1 cellular context compared by ENCODE assay signal in genomic region chr20:23420943-23421925, GRCh38.
TF ChIP-seq lines count a peak whose summit lies in the region.

Gene NAPB, minus strand, starts transcription at chr20:23421488. Its CDS starts 86 bp downstream, at chr20:23421402.

TF ChIP-seq in HepG2, 621 proteins besides CTCF, POLR2A, EP300 and RAD21 (continued from another document and continues in another):
- TF ChIP-seq, protein P1, sequence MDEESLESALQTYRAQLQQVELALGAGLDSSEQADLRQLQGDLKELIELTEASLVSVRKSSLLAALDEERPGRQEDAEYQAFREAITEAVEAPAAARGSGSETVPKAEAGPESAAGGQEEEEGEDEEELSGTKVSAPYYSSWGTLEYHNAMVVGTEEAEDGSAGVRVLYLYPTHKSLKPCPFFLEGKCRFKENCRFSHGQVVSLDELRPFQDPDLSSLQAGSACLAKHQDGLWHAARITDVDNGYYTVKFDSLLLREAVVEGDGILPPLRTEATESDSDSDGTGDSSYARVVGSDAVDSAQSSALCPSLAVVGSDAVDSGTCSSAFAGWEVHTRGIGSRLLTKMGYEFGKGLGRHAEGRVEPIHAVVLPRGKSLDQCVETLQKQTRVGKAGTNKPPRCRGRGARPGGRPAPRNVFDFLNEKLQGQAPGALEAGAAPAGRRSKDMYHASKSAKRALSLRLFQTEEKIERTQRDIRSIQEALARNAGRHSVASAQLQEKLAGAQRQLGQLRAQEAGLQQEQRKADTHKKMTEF (CRISPR knock-in tag; IDR thresholded peaks at IDR 0.05), result peak; percentile 94
- TF ChIP-seq ZNF432 (CRISPR knock-in tag; IDR thresholded peaks at IDR 0.05; ENCODE audit: borderline replicate concordance), result no peak
- TF ChIP-seq ZNF691 (CRISPR knock-in tag; IDR thresholded peaks at IDR 0.05; ENCODE audit: borderline replicate concordance, low read depth), result peak; percentile 52; the same call in 1 of the 2 replicates
- no peak for TF ChIP-seq ZFYVE20 (CRISPR knock-in tag; IDR thresholded peaks at IDR 0.05; ENCODE audit: borderline replicate concordance, low read depth)
- peak; percentile 71 for TF ChIP-seq DR1 (CRISPR knock-in tag; IDR thresholded peaks at IDR 0.05)
- TF ChIP-seq ZNF136 (CRISPR knock-in tag; IDR thresholded peaks at IDR 0.05; ENCODE audit: low read depth), result peak; percentile 99
- TF ChIP-seq MZF1 (CRISPR knock-in tag; IDR thresholded peaks at IDR 0.05; ENCODE audit: borderline replicate concordance), result 0 out of 2 replicates have a peak, but pooled peaks have one; percentile 37
- 0 out of 2 replicates have a peak, but pooled peaks have one; percentile 38 for TF ChIP-seq PRMT3 (CRISPR knock-in tag; IDR thresholded peaks at IDR 0.05; ENCODE audit: borderline replicate concordance, low read depth)
- peak; percentile 70 for TF ChIP-seq IKZF4 (CRISPR knock-in tag; IDR thresholded peaks at IDR 0.05; ENCODE audit: borderline replicate concordance, low read depth, not compliant biosample characterization)
- peak; percentile 93 for TF ChIP-seq ZNF407 (CRISPR knock-in tag; IDR thresholded peaks at IDR 0.05; ENCODE audit: not compliant biosample characterization)
- TF ChIP-seq ZNF747 (CRISPR knock-in tag; IDR thresholded peaks at IDR 0.05; ENCODE audit: borderline replicate concordance), result peak; percentile 49; the same call in 1 of the 2 replicates
- no peak; the same call in 1 of the 2 replicates for TF ChIP-seq PRDM15 (CRISPR knock-in tag; IDR thresholded peaks at IDR 0.05)
- TF ChIP-seq, protein P2, sequence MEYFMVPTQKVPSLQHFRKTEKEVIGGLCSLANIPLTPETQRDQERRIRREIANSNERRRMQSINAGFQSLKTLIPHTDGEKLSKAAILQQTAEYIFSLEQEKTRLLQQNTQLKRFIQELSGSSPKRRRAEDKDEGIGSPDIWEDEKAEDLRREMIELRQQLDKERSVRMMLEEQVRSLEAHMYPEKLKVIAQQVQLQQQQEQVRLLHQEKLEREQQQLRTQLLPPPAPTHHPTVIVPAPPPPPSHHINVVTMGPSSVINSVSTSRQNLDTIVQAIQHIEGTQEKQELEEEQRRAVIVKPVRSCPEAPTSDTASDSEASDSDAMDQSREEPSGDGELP (IDR thresholded peaks at IDR 0.05; ENCODE audit: borderline replicate concordance, low read depth), result peak; percentile 83; the same call in 1 of the 2 replicates
- TF ChIP-seq, protein P3, sequence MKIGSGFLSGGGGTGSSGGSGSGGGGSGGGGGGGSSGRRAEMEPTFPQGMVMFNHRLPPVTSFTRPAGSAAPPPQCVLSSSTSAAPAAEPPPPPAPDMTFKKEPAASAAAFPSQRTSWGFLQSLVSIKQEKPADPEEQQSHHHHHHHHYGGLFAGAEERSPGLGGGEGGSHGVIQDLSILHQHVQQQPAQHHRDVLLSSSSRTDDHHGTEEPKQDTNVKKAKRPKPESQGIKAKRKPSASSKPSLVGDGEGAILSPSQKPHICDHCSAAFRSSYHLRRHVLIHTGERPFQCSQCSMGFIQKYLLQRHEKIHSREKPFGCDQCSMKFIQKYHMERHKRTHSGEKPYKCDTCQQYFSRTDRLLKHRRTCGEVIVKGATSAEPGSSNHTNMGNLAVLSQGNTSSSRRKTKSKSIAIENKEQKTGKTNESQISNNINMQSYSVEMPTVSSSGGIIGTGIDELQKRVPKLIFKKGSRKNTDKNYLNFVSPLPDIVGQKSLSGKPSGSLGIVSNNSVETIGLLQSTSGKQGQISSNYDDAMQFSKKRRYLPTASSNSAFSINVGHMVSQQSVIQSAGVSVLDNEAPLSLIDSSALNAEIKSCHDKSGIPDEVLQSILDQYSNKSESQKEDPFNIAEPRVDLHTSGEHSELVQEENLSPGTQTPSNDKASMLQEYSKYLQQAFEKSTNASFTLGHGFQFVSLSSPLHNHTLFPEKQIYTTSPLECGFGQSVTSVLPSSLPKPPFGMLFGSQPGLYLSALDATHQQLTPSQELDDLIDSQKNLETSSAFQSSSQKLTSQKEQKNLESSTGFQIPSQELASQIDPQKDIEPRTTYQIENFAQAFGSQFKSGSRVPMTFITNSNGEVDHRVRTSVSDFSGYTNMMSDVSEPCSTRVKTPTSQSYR (CRISPR knock-in tag; IDR thresholded peaks at IDR 0.05; ENCODE audit: borderline replicate concordance), result peak; percentile 20; the same call in 1 of the 2 replicates
- TF ChIP-seq MLLT10 (CRISPR knock-in tag; IDR thresholded peaks at IDR 0.05), result no peak
- no peak for TF ChIP-seq ZNF646 (CRISPR knock-in tag; IDR thresholded peaks at IDR 0.05)
- peak; percentile 64 for TF ChIP-seq ATF1 (CRISPR knock-in tag; IDR thresholded peaks at IDR 0.05)
- peak; percentile 87 for TF ChIP-seq ZNF607 (CRISPR knock-in tag; IDR thresholded peaks at IDR 0.05; ENCODE audit: borderline replicate concordance)
- peak; percentile 19; the same call in 1 of the 2 replicates for TF ChIP-seq MTF2 (CRISPR knock-in tag; IDR thresholded peaks at IDR 0.05; ENCODE audit: borderline replicate concordance)
- TF ChIP-seq ZNF558 (CRISPR knock-in tag; IDR thresholded peaks at IDR 0.05; ENCODE audit: borderline replicate concordance), result peak; percentile 59; the same call in 1 of the 2 replicates
- TF ChIP-seq GATA4 (IDR thresholded peaks at IDR 0.05; ENCODE audit: borderline replicate concordance, low read depth), result 0 out of 2 replicates have a peak, but pooled peaks have one; percentile 47
- 0 out of 2 replicates have a peak, but pooled peaks have one; percentile 36 for TF ChIP-seq ZNF816 (CRISPR knock-in tag; IDR thresholded peaks at IDR 0.05; ENCODE audit: borderline replicate concordance)
- no peak for TF ChIP-seq ZNF138 (CRISPR knock-in tag; IDR thresholded peaks at IDR 0.05; ENCODE audit: low read depth)
- TF ChIP-seq CBFB (CRISPR knock-in tag; IDR thresholded peaks at IDR 0.05), result peak; percentile 89
- peak; percentile 79; the same call in 1 of the 2 replicates for TF ChIP-seq ARNT2 (CRISPR knock-in tag; IDR thresholded peaks at IDR 0.05; ENCODE audit: low read depth)
